In the genomic region with DNA sequence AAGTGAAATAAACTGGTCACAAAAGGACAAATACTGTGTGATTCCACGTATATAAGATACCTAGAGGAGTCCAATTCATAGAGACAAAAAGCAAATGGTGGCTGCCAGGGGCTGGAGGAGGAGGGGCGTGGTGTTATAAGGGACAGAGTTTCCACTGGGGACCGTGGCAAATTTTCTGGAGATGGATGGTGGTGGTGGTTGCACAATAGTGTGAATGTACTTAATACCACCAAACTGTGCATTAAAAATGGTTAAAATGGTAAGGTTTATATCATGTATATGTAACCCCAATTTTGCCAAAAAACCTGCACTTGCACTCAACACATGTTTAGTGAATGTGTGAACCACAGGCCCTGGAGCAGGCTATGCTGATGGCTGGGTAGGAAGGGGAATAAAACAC, we compare ENCODE assay signal across 16 cellular contexts. TPM values are rescaled to one million over a fixed set of nuclear protein-coding genes. Genes with fewer than 3 reads are reported as not detected.
DNase-seq lines count a peak whose midpoint lies in the region; ATAC-seq and FAIRE-seq lines count a peak whose summit lies in the region.
"Had no signal": no experiment of that assay in that cellular context is flagged by ENCODE, and none has a peak within 500 bp of the region (broad histone marks: within the 10 kb centered on the region; RNA-seq: fewer than 3 reads in every experiment).

No MANE protein-coding gene starts in this region.

- H3K4me1 Mint-ChIP-seq in CD4-positive, CD25-positive, alpha-beta regulatory T cell, result peaks cover under 1 to 29% (median 7%) of the 10 kb centered on the region in 4 donors
- H3K4me1 Mint-ChIP-seq in T-cell, result peaks cover 14 to 26% (median 18%) of the 10 kb centered on the region in 3 donors
- H3K4me1 Mint-ChIP-seq in dendritic cell treated with granulocyte-macrophage colony-stimulating factor and Interleukin-4, amounts not matched to agents 40 ng/mL and 50 ng/mL, for 4 days (ENCODE audit: low read depth), result peaks cover 63% of the 10 kb centered on the region

- no peak overlapping the region for H3K27ac ChIP-seq in CD4-positive, CD25-positive, alpha-beta regulatory T cell (ENCODE audit: insufficient read depth, low read length, poor library complexity, severe bottlenecking)
- H3K27ac ChIP-seq: C4-2B, HL-60 had no signal

- H3K4me1 ChIP-seq in CD4-positive, CD25-positive, alpha-beta regulatory T cell (ENCODE audit: control insufficient read depth, insufficient read depth, low read length, poor library complexity, severe bottlenecking), result peaks cover 21% of the 10 kb centered on the region
- H3K4me1 ChIP-seq: BE2C had no signal

- H3K27ac Mint-ChIP-seq in CD4-positive, CD25-positive, alpha-beta regulatory T cell, result peak overlapping the region in 1 of 3 donors; percentile 82
- peak overlapping the region; percentile 15 to 44 for H3K27ac Mint-ChIP-seq in T-cell
- H3K27ac Mint-ChIP-seq in dendritic cell treated with granulocyte-macrophage colony-stimulating factor and Interleukin-4, amounts not matched to agents 40 ng/mL and 50 ng/mL, for 4 days, result peak overlapping the region; percentile 99

- peaks cover 0 to 4% (median 0%) of the 10 kb centered on the region in 7 donors for H3K9me3 Mint-ChIP-seq in CD4-positive, CD25-positive, alpha-beta regulatory T cell
- H3K9me3 Mint-ChIP-seq in T-cell, result peaks cover 3 to 6% (median 3%) of the 10 kb centered on the region in 3 donors
- peaks cover 16% of the 10 kb centered on the region for H3K9me3 Mint-ChIP-seq in dendritic cell treated with granulocyte-macrophage colony-stimulating factor and Interleukin-4, amounts not matched to agents 40 ng/mL and 50 ng/mL, for 4 days

- H3K4me3 Mint-ChIP-seq in CD4-positive, CD25-positive, alpha-beta regulatory T cell, result peak overlapping the region; percentile 4 to 60 (median 24)
- no peak overlapping the region for H3K4me3 Mint-ChIP-seq in T-cell
- H3K4me3 Mint-ChIP-seq in dendritic cell treated with granulocyte-macrophage colony-stimulating factor and Interleukin-4, amounts not matched to agents 40 ng/mL and 50 ng/mL, for 4 days, result no peak overlapping the region

- H3K27me3 ChIP-seq in CD4-positive, CD25-positive, alpha-beta regulatory T cell (ENCODE audit: control insufficient read depth, insufficient read depth, low read length), result no peaks in the 10 kb centered on the region
- H3K27me3 ChIP-seq: BE2C had no signal

- H3K4me3 ChIP-seq in CD4-positive, CD25-positive, alpha-beta regulatory T cell (ENCODE audit: low read depth, low read length), result no peak overlapping the region
- H3K4me3 ChIP-seq: HAP-1 had no signal

- no peaks in the 10 kb centered on the region for H3K9me3 ChIP-seq in CD4-positive, CD25-positive, alpha-beta regulatory T cell (ENCODE audit: control insufficient read depth in 2 of 2, low read length in 2 of 2)
- H3K9me3 ChIP-seq: BE2C had no signal

- H3K27me3 Mint-ChIP-seq in CD4-positive, CD25-positive, alpha-beta regulatory T cell, result no peaks in the 10 kb centered on the region
- no peaks in the 10 kb centered on the region for H3K27me3 Mint-ChIP-seq in T-cell
- no peaks in the 10 kb centered on the region for H3K27me3 Mint-ChIP-seq in dendritic cell treated with granulocyte-macrophage colony-stimulating factor and Interleukin-4, amounts not matched to agents 40 ng/mL and 50 ng/mL, for 4 days

- POLR2A ChIA-PET in T-cell (lab: Charles Lee), result interaction anchor here in 1 of 2 donors (0.6 kb wide), 1 partner anchor 510 kb away, joined by 3 read pairs; no protein-coding TSS in a partner anchor

- DNase-seq in CD4-positive, CD25-positive, alpha-beta regulatory T cell, result no peak
- DNase-seq in T-cell, result no peak
- DNase-seq in urothelium cell line (ENCODE audit: low spot score), result no peak
- DNase-seq in mucosa of gallbladder (ENCODE audit: low spot score), result no peak
- no peak for DNase-seq in hypothalamus (lab: John Stamatoyannopoulos, UW)
- no peak for DNase-seq in activated effector memory CD4-positive, alpha-beta T cell treated with anti-CD3 and anti-CD28 coated beads, Interleukin-2, amount 50 U/mL, for 16 hours
- DNase-seq: BE2C; Calu3; CD8-positive, alpha-beta memory T cell; DMS 273 treated with DMSO at 0.1 percent for 48 hours had no signal

- H3K36me3 Mint-ChIP-seq in CD4-positive, CD25-positive, alpha-beta regulatory T cell, result peaks cover 3% of the 10 kb centered on the region
- H3K36me3 Mint-ChIP-seq in T-cell, result peaks cover 3% of the 10 kb centered on the region
- H3K36me3 Mint-ChIP-seq in dendritic cell treated with granulocyte-macrophage colony-stimulating factor and Interleukin-4, amounts not matched to agents 40 ng/mL and 50 ng/mL, for 4 days (ENCODE audit: low read depth), result peaks cover 30% of the 10 kb centered on the region

- peak; percentile 32 for FAIRE-seq in urothelium cell line (lab: Jason Lieb, UNC)
- FAIRE-seq: A204.1, H1 had no signal

- intact Hi-C loops in dendritic cell treated with granulocyte-macrophage colony-stimulating factor and Interleukin-4, amounts not matched to agents 40 ng/mL and 50 ng/mL, for 4 days (cut with micrococcal nuclease), result no loop called here

- no peak for ATAC-seq in CD4-positive, CD25-positive, alpha-beta regulatory T cell (ENCODE audit: low read depth in 2 of 2)
- ATAC-seq in T-cell (replicated peaks in 1 of 4), result no peak

- H3K36me3 ChIP-seq in CD4-positive, CD25-positive, alpha-beta regulatory T cell (ENCODE audit: control insufficient read depth, insufficient read depth, low read length), result no peaks in the 10 kb centered on the region
- H3K36me3 ChIP-seq: BE2C, HAP-1 had no signal

- CTCF ChIA-PET in T-cell (lab: Charles Lee), result no interaction called here

RNA-seq across cellular contexts. Expression of a gene that starts 3.7 kb away (rescaled TPM):
- 29.4 TPM for total RNA-seq in CD4-positive, CD25-positive, alpha-beta regulatory T cell
- polyA plus RNA-seq in CD4-positive, CD25-positive, alpha-beta regulatory T cell, result 1 to 10 TPM in 2 of 4 donors, under 1 TPM in 2; 0.37 to 1.3 (median 0.94) TPM
- total RNA-seq in T-cell (10 to 100 TPM; 24.6 to 38.5 (median 34.6) TPM), mucosa of gallbladder (31.0 TPM)

Comparison
In these comparisons a context has a peak if more than half of its experiments do, and no peak if none do; other contexts are left out.
1. H3K4me3 Mint-ChIP-seq: peak in CD4-positive, CD25-positive, alpha-beta regulatory T cell (4 of 4); none in T-cell (0 of 3) and dendritic cell treated with granulocyte-macrophage colony-stimulating factor and Interleukin-4, amounts not matched to agents 40 ng/mL and 50 ng/mL, for 4 days (single experiment).